14 cellular contexts compared by ENCODE assay signal in the genomic region with DNA sequence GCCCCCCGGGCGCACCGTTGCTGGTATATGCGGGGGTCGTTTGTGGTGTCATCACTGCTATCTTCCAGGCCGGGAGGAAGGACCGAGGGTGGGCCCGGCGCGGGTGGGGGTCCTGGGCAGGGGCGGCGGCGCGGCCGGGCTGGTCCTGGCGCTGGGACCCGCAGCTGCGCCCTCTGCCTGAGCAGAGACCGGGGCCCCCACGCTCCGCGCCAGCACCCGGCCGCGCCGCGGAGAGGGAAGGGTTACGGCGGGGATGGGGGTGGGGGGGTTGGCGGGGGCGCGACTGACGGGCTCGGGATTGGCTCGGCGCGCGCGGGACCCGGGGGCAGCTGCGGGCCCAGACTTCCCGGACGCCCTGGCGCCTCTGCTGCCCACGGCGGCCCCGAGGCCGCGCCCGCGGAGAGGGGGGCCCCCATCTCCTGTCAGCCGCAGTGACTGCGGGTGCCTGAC. TPM values are rescaled to one million over a fixed set of nuclear protein-coding genes. Genes with fewer than 3 reads are reported as not detected.
A peak's percentile ranks its signal among the peaks of the same experiment; 100 is the strongest.
DNase-seq lines count a peak whose midpoint lies in the region; TF ChIP-seq lines count a peak whose summit lies in the region.
"Had no signal": no experiment of that assay in that cellular context is flagged by ENCODE, and none has a peak within 500 bp of the region (broad histone marks: within the 10 kb centered on the region; RNA-seq: fewer than 3 reads in every experiment).

No MANE protein-coding gene starts in this region.

- H4K8ac ChIP-seq in H9 (replicated peaks; ENCODE audit: insufficient read length, low read depth, low read length): no peak overlapping the region

- H2BK20ac ChIP-seq in H9 (ENCODE audit: low read depth, low read length, poor library complexity, severe bottlenecking): no peak overlapping the region

- no peak overlapping the region for H3K23ac ChIP-seq in H9 (ENCODE audit: insufficient read length, low read depth, low read length)

- H3T11ph ChIP-seq in H9 (ENCODE audit: low read length): no peak overlapping the region

- no peak overlapping the region for H4K5ac ChIP-seq in H9 (ENCODE audit: insufficient read length, low read depth, low read length)

- H3K36me3 ChIP-seq in BLaER1 treated with 17β-estradiol and CSF1 and Interleukin-3, amounts not matched to agents 10 nM and 100 nM: no peaks in the 10 kb centered on the region; a peak in 2 of 22 replicates

- no peak overlapping the region for H4K91ac ChIP-seq in H9 (ENCODE audit: insufficient read length, low read depth, low read length)

- no peak overlapping the region for H2BK120ac ChIP-seq in H9 (ENCODE audit: low read depth, low read length, poor library complexity, severe bottlenecking)

- H3K56ac ChIP-seq in H9 (ENCODE audit: insufficient read length, low read depth, low read length): no peak overlapping the region

- peaks cover 53 to 86% (median 80%) of the 10 kb centered on the region in 10 experiments for H3K4me1 ChIP-seq in BLaER1 treated with 17β-estradiol and CSF1 and Interleukin-3, amounts not matched to agents 10 nM and 100 nM
- no peaks in the 10 kb centered on the region for H3K4me1 ChIP-seq in H9 (ENCODE audit: insufficient read depth, low read length)

- no peaks in the 10 kb centered on the region for H3K79me2 ChIP-seq in H9 (ENCODE audit: insufficient read depth, low read length)

- DNase-seq in H9 (peak; percentile 27), cardiac septum (ENCODE audit: low spot score) (peak; percentile 71), skeletal muscle cell (ENCODE audit: low read depth) (no peak), NCI-H1105 (lab: John Stamatoyannopoulos, UW) (no peak), AML-193 (lab: John Stamatoyannopoulos, UW) (no peak), globus pallidus (ENCODE audit: low spot score) (no peak)
- DNase-seq: HCEC 1CT, MV-4-11, naive B cell, NCI-H2107 had no signal

- peak overlapping the region; percentile 72 to 97 (median 89) for H3K4me2 ChIP-seq in BLaER1 treated with 17β-estradiol and CSF1 and Interleukin-3, amounts not matched to agents 10 nM and 100 nM
- H3K4me2 ChIP-seq in H9 (ENCODE audit: insufficient read depth, insufficient read length, low read length): no peak overlapping the region

- peaks cover 0 to 49% (median 0%) of the 10 kb centered on the region in 11 experiments; a peak in 8 of 22 replicates for H3K27me3 ChIP-seq in BLaER1 treated with 17β-estradiol and CSF1 and Interleukin-3, amounts not matched to agents 10 nM and 100 nM
- peaks cover 14% of the 10 kb centered on the region; the same call in 1 of the 2 replicates for H3K27me3 ChIP-seq in H9 (ENCODE audit: insufficient read depth, low read length)

- TF ChIP-seq CTCF in H9 (conservative IDR thresholded peaks at IDR 0.05): no peak

- H3K36me3 Mint-ChIP-seq in H9 (ENCODE audit: insufficient read depth in 1 of 3, low read depth in 3 of 3): peaks cover 3 to 8% (median 4%) of the 10 kb centered on the region in 3 experiments; a peak in 4 of 7 replicates
- H3K36me3 Mint-ChIP-seq: CD4-positive, alpha-beta memory T cell; IgD-negative memory B cell had no signal

- H3K4ac ChIP-seq in H9 (ENCODE audit: low read depth, low read length): no peak overlapping the region

- H2AK5ac ChIP-seq in H9 (ENCODE audit: insufficient read length, low read length): no peak overlapping the region

- no peaks in the 10 kb centered on the region for H3K9me3 ChIP-seq in BLaER1 treated with 17β-estradiol and CSF1 and Interleukin-3, amounts not matched to agents 10 nM and 100 nM (replicated peaks in 1 of 11)
- no peaks in the 10 kb centered on the region for H3K9me3 ChIP-seq in H9 (ENCODE audit: control insufficient read depth, low read depth, low read length)

- WGBS in H9 (ENCODE audit: extremely low coverage, insufficient read length, low lambda C conversion rate): no CpG with 5 or more reads among the region's 53 CpGs

- H3K18ac ChIP-seq in H9 (ENCODE audit: insufficient read length, low read depth, low read length): no peak overlapping the region

- H4K20me1 ChIP-seq in BLaER1 treated with 17β-estradiol and CSF1 and Interleukin-3, amounts not matched to agents 10 nM and 100 nM: peaks cover 0 to 59% (median 32%) of the 10 kb centered on the region in 11 experiments; a peak in 18 of 22 replicates
- H4K20me1 ChIP-seq in H9 (ENCODE audit: control insufficient read depth, insufficient read depth, insufficient read length): no peaks in the 10 kb centered on the region

- no peak overlapping the region for H2BK5ac ChIP-seq in H9 (ENCODE audit: insufficient read length, low read length)

- H3K27me3 Mint-ChIP-seq in H9 (ENCODE audit: low read depth): peaks cover 76% of the 10 kb centered on the region

- H3K79me1 ChIP-seq in H9 (ENCODE audit: insufficient read depth, low read depth, low read length, poor library complexity, severe bottlenecking): no peaks in the 10 kb centered on the region

- no peak overlapping the region for H2AFZ ChIP-seq in H9 (ENCODE audit: low read length)

- H3K9me3 Mint-ChIP-seq in H9: peaks cover 2 to 3% of the 10 kb centered on the region in 2 experiments; a peak in 3 of 5 replicates

- H3K9ac ChIP-seq in BLaER1 treated with 17β-estradiol and CSF1 and Interleukin-3, amounts not matched to agents 10 nM and 100 nM: peak overlapping the region in 6 of 11 experiments; percentile 35 to 62 (median 52); a peak in 12 of 22 replicates
- H3K9ac ChIP-seq in H9 (ENCODE audit: extremely low read depth, insufficient read length, low read length): no peak overlapping the region

- peak overlapping the region in 3 of 11 experiments; percentile 10 to 38 (median 25); a peak in 4 of 22 replicates for H3K27ac ChIP-seq in BLaER1 treated with 17β-estradiol and CSF1 and Interleukin-3, amounts not matched to agents 10 nM and 100 nM
- H3K27ac ChIP-seq in H9 (ENCODE audit: insufficient read length, low read depth, low read length): no peak overlapping the region
- H3K27ac ChIP-seq: VCaP had no signal

- intact Hi-C loops in cardiac septum (cut with DNase I): no loop called here

- H3K4me3 Mint-ChIP-seq in H9: no peak overlapping the region
- H3K4me3 Mint-ChIP-seq: CD4-positive, alpha-beta memory T cell; IgD-negative memory B cell; naive B cell had no signal

- no peak overlapping the region for H2BK12ac ChIP-seq in H9 (ENCODE audit: insufficient read length, low read depth, low read length)

- peak overlapping the region in 6 of 10 experiments; percentile 23 to 52 (median 40); a peak in 7 of 20 replicates for H3K4me3 ChIP-seq in BLaER1 treated with 17β-estradiol and CSF1 and Interleukin-3, amounts not matched to agents 10 nM and 100 nM
- peak overlapping the region; percentile 13 for H3K4me3 ChIP-seq in skeletal muscle cell (ENCODE audit: low read depth, low read length)

- H3K4me1 Mint-ChIP-seq in H9: peaks cover 10 to 17% of the 10 kb centered on the region in 2 experiments

- no peak overlapping the region for H3K27ac Mint-ChIP-seq in H9
- H3K27ac Mint-ChIP-seq: IgD-negative memory B cell, naive B cell had no signal

- H2BK15ac ChIP-seq in H9 (ENCODE audit: low read depth, low read length): no peak overlapping the region

- H3K14ac ChIP-seq in H9 (ENCODE audit: insufficient read depth, low read length): no peak overlapping the region

- H3K23me2 ChIP-seq in H9 (ENCODE audit: insufficient read length, low read depth, low read length, poor library complexity, severe bottlenecking): peaks cover 6% of the 10 kb centered on the region

RNA-seq across cellular contexts. Expression of a gene that starts 13.8 kb away (rescaled TPM):
- total RNA-seq in H9 (2021) (13.5 and 15.7 TPM in 2 replicates), cardiac septum (10.2 TPM)
- total RNA-seq: CD4-positive, alpha-beta memory T cell had no signal

RNA-seq across cellular contexts. Expression of a gene that starts 49.2 kb away (rescaled TPM):
- 130 and 138 TPM in 2 replicates for total RNA-seq in H9 (2021)
- total RNA-seq in cardiac septum: 39.0 TPM

RNA-seq across cellular contexts. Expression of a gene that starts 50.5 kb away (rescaled TPM):
- total RNA-seq in H9 (2021): 41.4 TPM in 2 replicates
- 4.8 TPM for total RNA-seq in cardiac septum

RNA-seq across cellular contexts. Expression of a gene that starts 56.4 kb away (rescaled TPM):
- 2.0 and 3.0 TPM in 2 replicates for total RNA-seq in H9 (2021)
- total RNA-seq in cardiac septum: not detected

Comparison
In these comparisons a context has a peak if more than half of its experiments do, and no peak if none do; other contexts are left out.
1. DNase-seq: peak in H9 (single experiment) and cardiac septum (single experiment); none in skeletal muscle cell (single experiment), NCI-H1105 (single experiment), AML-193 (0 of 2) and globus pallidus (single experiment).